1 cellular context compared by ENCODE assay signal in the genomic region with DNA sequence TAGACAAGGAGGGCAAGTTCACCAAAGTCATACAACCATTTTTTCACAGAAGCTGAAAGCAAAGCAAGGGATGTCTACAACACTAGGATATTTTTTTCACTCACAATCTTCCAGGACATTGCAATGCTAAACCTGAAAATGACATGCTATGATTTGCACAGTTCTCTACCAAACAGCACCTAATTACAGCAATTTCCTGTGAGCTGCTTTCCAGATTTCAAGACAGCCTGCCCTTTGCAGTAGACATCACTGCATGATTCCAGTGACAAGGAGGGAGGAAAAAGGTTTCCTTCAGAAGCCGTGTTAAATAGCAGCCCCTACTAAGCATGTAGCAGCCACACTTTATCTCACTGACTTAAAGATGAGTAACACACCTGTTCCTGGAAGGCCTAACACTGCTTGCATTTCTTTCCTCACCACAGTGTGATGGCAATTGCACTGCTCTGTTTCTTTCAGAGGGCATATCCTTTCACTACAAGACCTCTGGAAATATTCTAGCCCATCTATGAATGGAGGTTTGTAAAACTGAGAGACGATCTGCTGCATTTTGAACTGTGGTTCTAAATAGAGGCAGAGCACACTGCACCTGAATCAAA.
TF ChIP-seq lines count a peak whose summit lies in the region.

No MANE protein-coding gene starts in this region.

TF ChIP-seq in GM12878, 131 proteins besides CTCF, POLR2A, EP300 and RAD21 (continued from another document):
- TF ChIP-seq, protein P1, sequence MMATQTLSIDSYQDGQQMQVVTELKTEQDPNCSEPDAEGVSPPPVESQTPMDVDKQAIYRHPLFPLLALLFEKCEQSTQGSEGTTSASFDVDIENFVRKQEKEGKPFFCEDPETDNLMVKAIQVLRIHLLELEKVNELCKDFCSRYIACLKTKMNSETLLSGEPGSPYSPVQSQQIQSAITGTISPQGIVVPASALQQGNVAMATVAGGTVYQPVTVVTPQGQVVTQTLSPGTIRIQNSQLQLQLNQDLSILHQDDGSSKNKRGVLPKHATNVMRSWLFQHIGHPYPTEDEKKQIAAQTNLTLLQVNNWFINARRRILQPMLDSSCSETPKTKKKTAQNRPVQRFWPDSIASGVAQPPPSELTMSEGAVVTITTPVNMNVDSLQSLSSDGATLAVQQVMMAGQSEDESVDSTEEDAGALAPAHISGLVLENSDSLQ (IDR thresholded peaks at IDR 0.05): no peak
- TF ChIP-seq BACH1 (IDR thresholded peaks at IDR 0.05; ENCODE audit: borderline replicate concordance) (no peak), CREM (IDR thresholded peaks at IDR 0.05; ENCODE audit: low read depth) (no peak), EGR1 (IDR thresholded peaks at IDR 0.05; ENCODE audit: borderline replicate concordance in 1 of 2, low read depth in 2 of 2, low read length in 2 of 2) (no peak), PRDM15 (CRISPR knock-in tag; IDR thresholded peaks at IDR 0.05) (no peak)
- TF ChIP-seq, protein P2, sequence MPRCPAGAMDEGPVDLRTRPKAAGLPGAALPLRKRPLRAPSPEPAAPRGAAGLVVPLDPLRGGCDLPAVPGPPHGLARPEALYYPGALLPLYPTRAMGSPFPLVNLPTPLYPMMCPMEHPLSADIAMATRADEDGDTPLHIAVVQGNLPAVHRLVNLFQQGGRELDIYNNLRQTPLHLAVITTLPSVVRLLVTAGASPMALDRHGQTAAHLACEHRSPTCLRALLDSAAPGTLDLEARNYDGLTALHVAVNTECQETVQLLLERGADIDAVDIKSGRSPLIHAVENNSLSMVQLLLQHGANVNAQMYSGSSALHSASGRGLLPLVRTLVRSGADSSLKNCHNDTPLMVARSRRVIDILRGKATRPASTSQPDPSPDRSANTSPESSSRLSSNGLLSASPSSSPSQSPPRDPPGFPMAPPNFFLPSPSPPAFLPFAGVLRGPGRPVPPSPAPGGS (IDR thresholded peaks at IDR 0.05; ENCODE audit: borderline replicate concordance, insufficient read depth, low read depth, low read length, poor library complexity, severe bottlenecking): no peak
